ENCODE assay signal across 8 cellular contexts in genomic region chr19:3700242-3701032, GRCh38. TPM values are rescaled to one million over a fixed set of nuclear protein-coding genes. Genes with fewer than 3 reads are reported as not detected.
DNase-seq lines count a peak whose midpoint lies in the region; ATAC-seq, FAIRE-seq and TF ChIP-seq lines count a peak whose summit lies in the region.

TSS of gene PIP5K1C (minus strand) at chr19:3700468. CDS start at chr19:3700390, 78 bp downstream.

- peak; percentile 54 for DNase-seq in A172 (ENCODE audit: low spot score)
- DNase-seq in NCI-H2107 (lab: John Stamatoyannopoulos, UW): peak; percentile 63
- DNase-seq in bronchial epithelial cell (ENCODE audit: low read depth): peak; percentile 59
- DNase-seq in islet precursor cell: peak; percentile 91
- peak; percentile 91 to 95 for DNase-seq in stimulated activated CD4-positive, alpha-beta T cell treated with anti-CD3 and anti-CD28 coated beads, Interleukin-15, amount 100 ng/mL, for 1 hour (ENCODE audit: low read depth in 1 of 2, low spot score in 1 of 2)

- TF ChIP-seq CTCF in WI38 (IDR thresholded peaks at IDR 0.05; ENCODE audit: low read depth, low read length): peak; percentile 60
- TF ChIP-seq CTCF in bronchial epithelial cell (IDR thresholded peaks at IDR 0.05; ENCODE audit: insufficient read depth, low read length, severe bottlenecking): peak; percentile 71

- peaks cover 1% of the 10 kb centered on the region for H3K36me3 ChIP-seq in bronchial epithelial cell (ENCODE audit: control insufficient read depth, insufficient read depth, low read length)

- peak within 1 kb of the TSS; percentile 86 for H3K4me3 ChIP-seq in WI38 (ENCODE audit: low read depth, low read length)
- peak within 1 kb of the TSS; percentile 77 for H3K4me3 ChIP-seq in bronchial epithelial cell (ENCODE audit: low read depth, low read length)

- FAIRE-seq in bronchial epithelial cell (lab: Jason Lieb, UNC): no peak

- no peaks in the 10 kb centered on the region for H3K27me3 ChIP-seq in bronchial epithelial cell (ENCODE audit: control insufficient read depth, insufficient read depth, low read length)

- ATAC-seq in GM18508 (IDR thresholded peaks at IDR 0.05; ENCODE audit: insufficient read depth, unreplicated experiment) (peak; percentile 44), HG03025 (IDR thresholded peaks at IDR 0.05; ENCODE audit: low FRiP score, unreplicated experiment) (peak; percentile 67)

RNA-seq across cellular contexts. Expression of gene PIP5K1C, which starts in this region (rescaled TPM):
- total RNA-seq in A172 (2014; rRNA removed; shearing (Covaris generic)): 18.8 and 21.4 TPM in 2 replicates
- total RNA-seq in bronchial epithelial cell: 6.3 and 6.9 TPM in 2 replicates

Comparison
In these comparisons a context has a peak if more than half of its experiments do, and no peak if none do; other contexts are left out.
1. Peak in every context shown above with its lines: DNase-seq, ATAC-seq and H3K4me3 ChIP-seq.